Comparison of ENCODE assay signal across 1 cellular context in the genomic region with DNA sequence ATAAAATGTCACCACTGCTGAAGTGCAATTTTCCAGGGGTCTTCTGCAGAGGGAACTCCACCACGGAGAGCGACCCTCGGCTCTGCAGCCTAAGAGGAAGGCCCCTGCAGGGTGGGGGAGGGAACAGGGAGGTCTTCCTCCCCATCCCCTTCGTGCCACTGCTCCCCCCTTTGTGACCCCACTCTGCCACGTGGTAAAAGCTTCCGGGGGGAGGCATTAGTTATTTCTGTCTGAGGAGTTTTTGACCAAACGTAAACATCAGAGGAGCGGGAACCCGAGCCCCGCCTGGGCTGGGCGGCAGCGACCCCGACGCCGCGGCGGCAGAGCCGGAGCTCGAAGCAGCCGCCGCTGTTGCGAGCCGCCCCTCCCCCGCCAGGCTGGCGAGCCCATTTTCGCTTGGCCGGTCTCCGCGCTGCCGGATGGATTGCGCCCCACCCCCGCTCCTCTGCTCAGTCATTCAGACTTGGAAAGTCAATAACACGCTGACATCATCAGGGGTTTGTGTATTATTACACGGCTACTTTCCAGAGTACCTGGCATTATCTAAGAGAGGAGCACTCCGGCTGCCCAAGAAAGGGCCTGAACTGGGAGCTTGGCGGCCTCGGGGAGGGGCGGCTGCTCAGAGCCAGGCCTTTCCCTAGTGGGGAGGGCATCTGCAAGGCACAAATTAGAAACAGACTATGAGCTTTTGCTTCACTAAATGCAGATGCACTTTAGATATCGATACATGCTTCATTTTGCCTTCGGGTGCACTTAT.
TF ChIP-seq lines count a peak whose summit lies in the region.

No MANE protein-coding gene starts in this region.

TF ChIP-seq in SK-N-SH treated with all-trans-retinoic acid at 6 μM for 48 hours, 23 proteins besides CTCF, POLR2A, EP300 and RAD21 (continued from another document):
- TF ChIP-seq, protein P1, sequence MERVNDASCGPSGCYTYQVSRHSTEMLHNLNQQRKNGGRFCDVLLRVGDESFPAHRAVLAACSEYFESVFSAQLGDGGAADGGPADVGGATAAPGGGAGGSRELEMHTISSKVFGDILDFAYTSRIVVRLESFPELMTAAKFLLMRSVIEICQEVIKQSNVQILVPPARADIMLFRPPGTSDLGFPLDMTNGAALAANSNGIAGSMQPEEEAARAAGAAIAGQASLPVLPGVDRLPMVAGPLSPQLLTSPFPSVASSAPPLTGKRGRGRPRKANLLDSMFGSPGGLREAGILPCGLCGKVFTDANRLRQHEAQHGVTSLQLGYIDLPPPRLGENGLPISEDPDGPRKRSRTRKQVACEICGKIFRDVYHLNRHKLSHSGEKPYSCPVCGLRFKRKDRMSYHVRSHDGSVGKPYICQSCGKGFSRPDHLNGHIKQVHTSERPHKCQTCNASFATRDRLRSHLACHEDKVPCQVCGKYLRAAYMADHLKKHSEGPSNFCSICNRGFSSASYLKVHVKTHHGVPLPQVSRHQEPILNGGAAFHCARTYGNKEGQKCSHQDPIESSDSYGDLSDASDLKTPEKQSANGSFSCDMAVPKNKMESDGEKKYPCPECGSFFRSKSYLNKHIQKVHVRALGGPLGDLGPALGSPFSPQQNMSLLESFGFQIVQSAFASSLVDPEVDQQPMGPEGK (CRISPR knock-in tag; IDR thresholded peaks at IDR 0.05; ENCODE audit: borderline replicate concordance), result peak; percentile 99
- peak; percentile 99 for TF ChIP-seq SNAI2 (CRISPR knock-in tag; IDR thresholded peaks at IDR 0.05)
- TF ChIP-seq BACH2 (CRISPR knock-in tag; IDR thresholded peaks at IDR 0.05; ENCODE audit: borderline replicate concordance), result peak; percentile 90
- peak; percentile 97 for TF ChIP-seq TCF4 (CRISPR knock-in tag; IDR thresholded peaks at IDR 0.05; ENCODE audit: borderline replicate concordance)
- peak; percentile 88; the same call in 1 of the 2 replicates for TF ChIP-seq ARNTL (CRISPR knock-in tag; IDR thresholded peaks at IDR 0.05; ENCODE audit: borderline replicate concordance, low read depth)
- TF ChIP-seq TOX (CRISPR knock-in tag; IDR thresholded peaks at IDR 0.05; ENCODE audit: borderline replicate concordance), result 0 out of 2 replicates have a peak, but pooled peaks have one; percentile 27
- TF ChIP-seq, protein P2, sequence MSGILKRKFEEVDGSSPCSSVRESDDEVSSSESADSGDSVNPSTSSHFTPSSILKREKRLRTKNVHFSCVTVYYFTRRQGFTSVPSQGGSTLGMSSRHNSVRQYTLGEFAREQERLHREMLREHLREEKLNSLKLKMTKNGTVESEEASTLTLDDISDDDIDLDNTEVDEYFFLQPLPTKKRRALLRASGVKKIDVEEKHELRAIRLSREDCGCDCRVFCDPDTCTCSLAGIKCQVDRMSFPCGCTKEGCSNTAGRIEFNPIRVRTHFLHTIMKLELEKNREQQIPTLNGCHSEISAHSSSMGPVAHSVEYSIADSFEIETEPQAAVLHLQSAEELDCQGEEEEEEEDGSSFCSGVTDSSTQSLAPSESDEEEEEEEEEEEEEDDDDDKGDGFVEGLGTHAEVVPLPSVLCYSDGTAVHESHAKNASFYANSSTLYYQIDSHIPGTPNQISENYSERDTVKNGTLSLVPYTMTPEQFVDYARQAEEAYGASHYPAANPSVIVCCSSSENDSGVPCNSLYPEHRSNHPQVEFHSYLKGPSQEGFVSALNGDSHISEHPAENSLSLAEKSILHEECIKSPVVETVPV (CRISPR knock-in tag; IDR thresholded peaks at IDR 0.05), result peak; percentile 76; the same call in 1 of the 2 replicates
- peak; percentile 89; the same call in 1 of the 2 replicates for TF ChIP-seq ZNF565 (CRISPR knock-in tag; conservative IDR thresholded peaks at IDR 0.05; ENCODE audit: low read depth)
